In the genomic region with DNA sequence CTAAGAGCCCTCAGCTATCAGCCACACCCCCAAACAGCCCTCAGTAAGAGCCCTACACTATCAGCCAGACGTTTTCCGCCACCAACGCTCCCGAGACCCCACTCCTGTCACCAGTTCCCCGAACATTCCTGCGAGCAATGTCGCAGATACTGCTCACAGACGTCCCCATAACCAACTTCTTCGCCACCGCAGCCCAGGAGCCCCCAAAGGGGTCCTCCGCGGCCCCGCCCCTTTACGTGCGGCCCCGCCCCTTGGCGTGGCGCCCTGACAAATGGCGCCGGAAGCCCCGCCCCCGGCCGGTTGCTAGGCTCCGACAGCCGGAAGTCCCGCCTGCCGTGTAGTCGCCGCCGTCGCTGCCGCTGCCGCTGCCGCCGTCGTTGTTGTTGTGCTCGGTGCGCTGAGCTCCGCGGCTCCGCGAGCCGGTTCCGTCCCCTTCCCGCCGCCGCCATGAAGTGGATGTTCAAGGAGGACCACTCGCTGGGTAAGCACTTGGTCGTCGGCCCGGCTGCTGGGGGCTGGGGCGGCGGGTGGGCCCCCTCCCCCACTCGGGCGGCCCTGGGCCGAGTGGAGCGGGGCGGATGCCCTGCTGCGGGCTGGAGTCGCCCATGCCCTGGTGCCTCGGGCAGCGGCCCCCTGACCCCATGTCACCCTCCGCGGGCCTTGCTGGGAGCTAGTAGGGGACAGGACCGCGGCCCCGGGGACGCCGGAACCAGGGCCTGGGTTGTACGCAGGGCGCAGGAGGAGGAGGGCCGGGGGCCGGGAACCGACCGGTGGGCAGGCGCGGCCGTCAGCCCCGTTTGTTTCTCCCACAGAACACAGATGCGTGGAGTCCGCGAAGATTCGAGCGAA, we compare ENCODE assay signal across 8 cellular contexts. TPM values are rescaled to one million over a fixed set of nuclear protein-coding genes. Genes with fewer than 3 reads are reported as not detected.
DNase-seq lines count a peak whose midpoint lies in the region; TF ChIP-seq lines count a peak whose summit lies in the region.

A gene with protein sequence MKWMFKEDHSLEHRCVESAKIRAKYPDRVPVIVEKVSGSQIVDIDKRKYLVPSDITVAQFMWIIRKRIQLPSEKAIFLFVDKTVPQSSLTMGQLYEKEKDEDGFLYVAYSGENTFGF (plus strand): TSS at position 340 of the 849 bp plus-strand sequence. CDS start 108 bp downstream, at position 448.

- TF ChIP-seq CTCF in Loucy (conservative IDR thresholded peaks at IDR 0.05; ENCODE audit: low read length), result no peak
- TF ChIP-seq CTCF in fibroblast of villous mesenchyme (IDR thresholded peaks at IDR 0.05; ENCODE audit: insufficient read depth, low read depth, low read length), result no peak
- TF ChIP-seq CTCF in neural crest cell (conservative IDR thresholded peaks at IDR 0.05), result no peak
- no peak for TF ChIP-seq CTCF in stomach (IDR thresholded peaks at IDR 0.05)

- peaks cover 11% of the 10 kb centered on the region for H3K27me3 Mint-ChIP-seq in neural crest cell (ENCODE audit: low read depth)

- peaks cover 22% of the 10 kb centered on the region for H3K4me1 Mint-ChIP-seq in neural crest cell

- H3K79me2 ChIP-seq in Loucy (ENCODE audit: insufficient read depth, low read length), result peaks cover 38% of the 10 kb centered on the region

- no peaks in the 10 kb centered on the region for H3K9me2 ChIP-seq in Loucy (replicated peaks; ENCODE audit: low read depth, low read length)

- H3K36me3 ChIP-seq in H7 (replicated peaks; ENCODE audit: control insufficient read depth, insufficient read depth, low read length) (peaks cover 26% of the 10 kb centered on the region), Loucy (ENCODE audit: insufficient read depth, low read length) (peaks cover 3% of the 10 kb centered on the region; the same call in 1 of the 2 replicates), stomach (peaks cover 4 to 35% (median 34%) of the 10 kb centered on the region in 4 donors)

- peak within 1 kb of the TSS; percentile 91 for H3K4me2 ChIP-seq in Loucy (ENCODE audit: low read depth, low read length, poor library complexity, severe bottlenecking)

- TF ChIP-seq EP300 in stomach (IDR thresholded peaks at IDR 0.05), result no peak

- H3K4me1 ChIP-seq in Loucy (ENCODE audit: insufficient read depth, low read length, poor library complexity, severe bottlenecking) (peaks cover 40% of the 10 kb centered on the region), stomach (peaks cover 13 to 58% (median 51%) of the 10 kb centered on the region in 4 donors)

- H3K36me3 Mint-ChIP-seq in neural crest cell (ENCODE audit: low read depth), result no peaks in the 10 kb centered on the region

- peak; percentile 89 for DNase-seq in ELF-1 (ENCODE audit: low read depth, low spot score)
- peak; percentile 97 for DNase-seq in H7
- DNase-seq in SHP77 treated with DMSO at 0.1 percent for 48 hours (lab: John Stamatoyannopoulos, UW), result peak; percentile 45
- peak; percentile 92 for DNase-seq in activated gamma-delta T cell treated with Interleukin-2 at 50 U/mL for 16 hours
- DNase-seq in fibroblast of villous mesenchyme (ENCODE audit: low read depth), result peak; percentile 78
- peak; percentile 94 for DNase-seq in neural crest cell (ENCODE audit: low read depth, low spot score)
- peak; percentile 86 for DNase-seq in stomach

- no peaks in the 10 kb centered on the region for H3F3A ChIP-seq in Loucy (ENCODE audit: low read depth)

- peak within 1 kb of the TSS; percentile 79 for H3K27ac Mint-ChIP-seq in neural crest cell (ENCODE audit: unreplicated experiment)

- no peaks in the 10 kb centered on the region for H3K27me3 ChIP-seq in H7 (ENCODE audit: control insufficient read depth, insufficient read depth, low read length)
- peaks cover 5% of the 10 kb centered on the region for H3K27me3 ChIP-seq in Loucy (ENCODE audit: insufficient read depth, low read length, poor library complexity, severe bottlenecking)
- H3K27me3 ChIP-seq in stomach, result no peaks in the 10 kb centered on the region

- peak within 1 kb of the TSS; percentile 92 for H2AFZ ChIP-seq in Loucy (ENCODE audit: low read length)

- H3K9me3 ChIP-seq in Loucy (ENCODE audit: insufficient read depth, low read depth, low read length) (no peaks in the 10 kb centered on the region), stomach (no peaks in the 10 kb centered on the region)

- H3K4me3 ChIP-seq in H7 (ENCODE audit: insufficient read depth, low read depth, low read length) (peak within 1 kb of the TSS; percentile 88), Loucy (ENCODE audit: low read length, poor library complexity, severe bottlenecking) (peak within 1 kb of the TSS; percentile 79), fibroblast of villous mesenchyme (ENCODE audit: low read depth, low read length) (peak within 1 kb of the TSS; percentile 71), stomach (peak within 1 kb of the TSS; percentile 76 to 99 (median 90))

- H3K4me3 Mint-ChIP-seq in neural crest cell, result peak within 1 kb of the TSS; percentile 97

- 0 to 1% (median 0%) methylated on average over 38 to 84 of the region's 84 CpGs for WGBS in stomach, 5 donors

- H3K9me3 Mint-ChIP-seq in neural crest cell, result no peaks in the 10 kb centered on the region

- H4K20me1 ChIP-seq in Loucy (ENCODE audit: insufficient read depth, low read length, poor library complexity, severe bottlenecking), result peaks cover 27% of the 10 kb centered on the region

- peak within 1 kb of the TSS; percentile 77 to 88 (median 85) for H3K27ac ChIP-seq in stomach

- intact Hi-C loops in stomach (cut with DNase I; ENCODE audit: low total_unique reads), result no loop called here

- H3K9ac ChIP-seq in Loucy (ENCODE audit: low read depth, low read length, poor library complexity, severe bottlenecking), result peak within 1 kb of the TSS; percentile 87

- no peak for TF ChIP-seq POLR2A in stomach (IDR thresholded peaks at IDR 0.05)

RNA-seq across cellular contexts. Expression of the gene that starts here (rescaled TPM):
- total RNA-seq in H7 (2014; rRNA removed; shearing (Covaris generic)), result 34.5 and 40.1 TPM in 2 replicates
- total RNA-seq in fibroblast of villous mesenchyme, result 25.4 and 36.3 TPM in 2 replicates
- total RNA-seq in neural crest cell, result 83.0 and 87.0 TPM in 2 replicates
- 100 to 1,000 TPM in 2 of 5 donors, 10 to 100 TPM in 3; 29.8 to 192 (median 81.4) TPM for total RNA-seq in stomach
- polyA plus RNA-seq in stomach, result 100 to 1,000 TPM in 2 of 3 donors, 10 to 100 TPM in 1; 83.4 to 198 (median 171) TPM

Comparison
In these comparisons a context has a peak if more than half of its experiments do, and no peak if none do; other contexts are left out.
1. Peak in every context shown above with its lines: DNase-seq, H3K4me3 ChIP-seq and H3K27ac ChIP-seq.
2. DNase-seq: peak in every context shown above with its lines; median percentile 97 in H7; 94 in neural crest cell; 92 in activated gamma-delta T cell treated with Interleukin-2 at 50 U/mL for 16 hours; 89 in ELF-1; 86 in stomach; 78 in fibroblast of villous mesenchyme; 45 in SHP77 treated with DMSO at 0.1 percent for 48 hours.